Comparison of ENCODE assay signal across 1 cellular context in genomic region chr5:180332051-180332517, GRCh38.
TF ChIP-seq lines count a peak whose summit lies in the region.

No MANE protein-coding gene starts in this region.

TF ChIP-seq in HCT116, 20 proteins besides CTCF, POLR2A, EP300 and RAD21 (continued from another document):
- TF ChIP-seq ATF3 (IDR thresholded peaks at IDR 0.05) (no peak), ZBTB33 (IDR thresholded peaks at IDR 0.05; ENCODE audit: extremely low read depth, insufficient replicate concordance, low read length) (no peak)
